ENCODE assay signal across 5 cellular contexts in genomic region chr12:71165780-71166179, GRCh38. TPM values are rescaled to one million over a fixed set of nuclear protein-coding genes. Genes with fewer than 3 reads are reported as not detected.
"Had no signal": no experiment of that assay in that cellular context is flagged by ENCODE, and none has a peak within 500 bp of the region (broad histone marks: within the 10 kb centered on the region; RNA-seq: fewer than 3 reads in every experiment).

No MANE protein-coding gene starts in this region.

RNA-seq across cellular contexts. Expression of gene TSPAN8, which starts 8.0 kb away (rescaled TPM):
- total RNA-seq: MCF 10A, OCI-LY7, Right ventricle myocardium superior, RPMI7951, SJSA1 had no signal
